ENCODE assay signal across 9 cellular contexts in genomic region chr5:73120222-73121108, GRCh38. TPM values are rescaled to one million over a fixed set of nuclear protein-coding genes. Genes with fewer than 3 reads are reported as not detected.
A peak's percentile ranks its signal among the peaks of the same experiment; 100 is the strongest.
DNase-seq lines count a peak whose midpoint lies in the region; ATAC-seq, FAIRE-seq and TF ChIP-seq lines count a peak whose summit lies in the region.
"Had no signal": no experiment of that assay in that cellular context is flagged by ENCODE, and none has a peak within 500 bp of the region (broad histone marks: within the 10 kb centered on the region; RNA-seq: fewer than 3 reads in every experiment).

A gene with protein sequence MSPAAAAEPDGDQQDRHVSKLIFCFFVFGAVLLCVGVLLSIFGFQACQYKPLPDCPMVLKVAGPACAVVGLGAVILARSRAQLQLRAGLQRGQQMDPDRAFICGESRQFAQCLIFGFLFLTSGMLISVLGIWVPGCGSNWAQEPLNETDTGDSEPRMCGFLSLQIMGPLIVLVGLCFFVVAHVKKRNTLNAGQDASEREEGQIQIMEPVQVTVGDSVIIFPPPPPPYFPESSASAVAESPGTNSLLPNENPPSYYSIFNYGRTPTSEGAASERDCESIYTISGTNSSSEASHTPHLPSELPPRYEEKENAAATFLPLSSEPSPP (plus strand): TSS chr5:73120575. CDS start chr5:73123374, 2,799 bp downstream.

- no TSS peak for BruUV-seq in HepG2 (replicated peaks; lab: Mats Ljungman, UMichigan)

- WGBS in HepG2 (ENCODE audit: low lambda C conversion rate): 3% methylated on average over 30 of the region's 94 CpGs
- WGBS in stomach, 5 donors: 1 to 2% (median 2%) methylated on average over 40 to 94 of the region's 94 CpGs

- peak; percentile 79 for DNase-seq in AG20443 (ENCODE audit: low spot score)
- peak; percentile 81 for DNase-seq in LoVo (ENCODE audit: low spot score)
- no peak for DNase-seq in HepG2 (ENCODE audit: low spot score)
- DNase-seq in stomach: peak; percentile 82
- DNase-seq in RKO (ENCODE audit: low spot score): no peak

- no peak for TF ChIP-seq POLR2A in HepG2 (IDR thresholded peaks at IDR 0.05; ENCODE audit: insufficient read depth in 1 of 2, low read depth in 2 of 2, low read length in 2 of 2)
- TF ChIP-seq POLR2A in stomach (IDR thresholded peaks at IDR 0.05): peak in 1 of 4 donors; percentile 22

- no peak for FAIRE-seq in HepG2 (lab: Jason Lieb, UNC)
- FAIRE-seq: endometrium had no signal

- in situ Hi-C loops in HepG2 (cut with HindIII; ENCODE audit: extremely low pct_ligation_motif_present, low pct_unique_long_range_greater_than_20kb): no loop called here

- H3K9me3 ChIP-seq in HepG2 (ENCODE audit: low read length): no peaks in the 10 kb centered on the region
- no peaks in the 10 kb centered on the region for H3K9me3 ChIP-seq in stomach

- POLR2A ChIA-PET in HepG2 (lab: Yijun Ruan, JAX): no interaction called here

- intact Hi-C loops in HepG2 (cut with micrococcal nuclease; ENCODE audit: unreplicated experiment) (no loop called here), stomach (cut with DNase I; ENCODE audit: low total_unique reads) (no loop called here)

- no peaks in the 10 kb centered on the region for H4K20me1 ChIP-seq in HepG2 (ENCODE audit: insufficient read depth, low read length)

- no peaks in the 10 kb centered on the region for H3K79me2 ChIP-seq in HepG2 (ENCODE audit: insufficient read depth, low read length)

- H3K4me1 ChIP-seq in HepG2 (ENCODE audit: insufficient read depth, low read length) (peaks cover 6% of the 10 kb centered on the region; the same call in 1 of the 2 replicates), stomach (peaks cover 12 to 27% (median 21%) of the 10 kb centered on the region in 4 donors)

- CTCF ChIA-PET in HepG2 (lab: Yijun Ruan, JAX; ENCODE audit: low intra/inter-chr PET ratio, low total read pairs): no interaction called here

- H3K36me3 ChIP-seq in HepG2 (replicated peaks in 1 of 2; ENCODE audit: control insufficient read depth in 1 of 2, insufficient read depth in 2 of 2, low read length in 2 of 2) (no peaks in the 10 kb centered on the region), stomach (no peaks in the 10 kb centered on the region)

- no peak within 1 kb of the TSS for H3K9ac ChIP-seq in HepG2 (ENCODE audit: insufficient read depth, low read depth, low read length)

- peak within 1 kb of the TSS; percentile 10 for H3K27ac ChIP-seq in cingulate gyrus (ENCODE audit: low read depth, low read length)
- H3K27ac ChIP-seq in HepG2 (ENCODE audit: extremely low read length, insufficient read depth, low read length): no peak within 1 kb of the TSS
- H3K27ac ChIP-seq in stomach: peak within 1 kb of the TSS; percentile 77 to 84 (median 83)

- no peak for TF ChIP-seq CTCF in HepG2 (CRISPR knock-in tag; IDR thresholded peaks at IDR 0.05)
- TF ChIP-seq CTCF in stomach (IDR thresholded peaks at IDR 0.05): no peak

- TF ChIP-seq RAD21 in HepG2 (CRISPR knock-in tag; IDR thresholded peaks at IDR 0.05): no peak

- no peak for TF ChIP-seq EP300 in HepG2 (IDR thresholded peaks at IDR 0.05; ENCODE audit: low read depth in 2 of 2, low read length in 2 of 2)
- no peak for TF ChIP-seq EP300 in HepG2 (CRISPR knock-in tag; IDR thresholded peaks at IDR 0.05; ENCODE audit: borderline replicate concordance)
- no peak for TF ChIP-seq EP300 in stomach (IDR thresholded peaks at IDR 0.05)

- H2AFZ ChIP-seq in HepG2 (ENCODE audit: low read length): no peak within 1 kb of the TSS

- ATAC-seq in HepG2: peak; percentile 85
- no peak for ATAC-seq in GM18861 (IDR thresholded peaks at IDR 0.05; ENCODE audit: unreplicated experiment)
- ATAC-seq in HG03457 (IDR thresholded peaks at IDR 0.05; ENCODE audit: unreplicated experiment): no peak

- H3K4me2 ChIP-seq in HepG2 (ENCODE audit: low read depth, low read length): peak within 1 kb of the TSS; percentile 64

- H3K27me3 ChIP-seq in HepG2 (ENCODE audit: control insufficient read depth in 1 of 2, insufficient read depth in 2 of 2, low read length in 2 of 2): peaks cover 11 to 84% of the 10 kb centered on the region in 2 experiments
- H3K27me3 ChIP-seq in stomach: peaks cover 0 to 56% (median 11%) of the 10 kb centered on the region in 3 donors

- H3K4me3 ChIP-seq in HepG2 (replicated peaks in 1 of 3; ENCODE audit: insufficient read depth in 1 of 3, low read depth in 2 of 3, low read length in 3 of 3) (peak within 1 kb of the TSS; percentile 16 to 55 (median 22); a peak in 4 of 6 replicates), stomach (peak within 1 kb of the TSS; percentile 41 to 58 (median 52))

TF ChIP-seq in HepG2, 621 proteins besides CTCF, POLR2A, EP300 and RAD21:
- TF ChIP-seq KDM6A (CRISPR knock-in tag; IDR thresholded peaks at IDR 0.05; ENCODE audit: low read depth) (no peak), ZFX (CRISPR knock-in tag; IDR thresholded peaks at IDR 0.05; ENCODE audit: low read depth) (0 out of 2 replicates have a peak, but pooled peaks have one; percentile 11), ZNF777 (CRISPR knock-in tag; IDR thresholded peaks at IDR 0.05) (peak; percentile 19; the same call in 1 of the 2 replicates), ZNF800 (CRISPR knock-in tag; IDR thresholded peaks at IDR 0.05) (peak; percentile 53; the same call in 1 of the 2 replicates), HNRNPK (IDR thresholded peaks at IDR 0.05; ENCODE audit: low read depth, low read length, poor library complexity, severe bottlenecking) (no peak), EZH2 (conservative IDR thresholded peaks at IDR 0.05; ENCODE audit: low read depth, low read length) (peak; percentile 77)
- TF ChIP-seq, protein P1, sequence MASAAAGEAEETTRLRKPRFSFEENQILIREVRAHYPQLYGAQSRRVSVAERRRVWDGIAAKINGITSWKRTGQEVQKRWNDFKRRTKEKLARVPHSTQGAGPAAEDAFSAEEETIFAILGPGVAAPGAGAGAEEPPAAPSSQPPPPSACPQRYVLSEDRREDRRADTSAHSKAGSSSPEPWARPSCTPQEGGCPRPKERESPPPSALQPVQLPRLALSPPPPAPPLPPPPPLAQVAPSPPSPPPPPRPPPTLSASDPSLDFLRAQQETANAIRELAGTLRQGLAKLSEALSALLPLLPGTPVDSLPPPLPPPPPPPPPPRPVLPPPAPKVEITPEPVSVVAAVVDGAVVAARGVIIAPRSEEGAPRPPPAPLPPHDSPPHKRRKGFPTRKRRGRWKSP (CRISPR knock-in tag; IDR thresholded peaks at IDR 0.05): 0 out of 2 replicates have a peak, but pooled peaks have one; percentile 4
- TF ChIP-seq, protein P2, sequence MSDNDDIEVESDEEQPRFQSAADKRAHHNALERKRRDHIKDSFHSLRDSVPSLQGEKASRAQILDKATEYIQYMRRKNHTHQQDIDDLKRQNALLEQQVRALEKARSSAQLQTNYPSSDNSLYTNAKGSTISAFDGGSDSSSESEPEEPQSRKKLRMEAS (IDR thresholded peaks at IDR 0.05): 0 out of 2 replicates have a peak, but pooled peaks have one; percentile 28

RNA-seq across cellular contexts. Expression of the gene that starts here (rescaled TPM):
- not detected in 2 replicates for total RNA-seq in HepG2 (2016; rRNA removed; fragmentation: Illumina TruSeq; extraction: Trizol)
- total RNA-seq in HepG2 (2016; cell fraction: cytosol; rRNA removed; fragmentation: Illumina TruSeq; extraction: Trizol; ENCODE audit: low read depth): not detected in 2 replicates
- not detected in 2 replicates for total RNA-seq in HepG2 (2016; cell fraction: insoluble cytoplasmic fraction; rRNA removed; fragmentation: Illumina TruSeq; extraction: Trizol)
- not detected in 2 replicates for total RNA-seq in HepG2 (2016; cell fraction: membrane; rRNA removed; fragmentation: Illumina TruSeq; extraction: Trizol)
- not detected in 2 replicates for total RNA-seq in HepG2 (2016; cell fraction: nucleus; rRNA removed; fragmentation: Illumina TruSeq; extraction: Trizol)
- 0.12 TPM in 1 of 2 replicates, not detected in the other for polyA plus RNA-seq in HepG2 (2011; rRNA removed)
- not detected in 2 replicates for polyA plus RNA-seq in HepG2 (2011; cell fraction: cytosol; rRNA removed)
- not detected in 2 replicates for polyA plus RNA-seq in HepG2 (2011; cell fraction: nucleus; rRNA removed)
- not detected in 2 replicates for polyA plus RNA-seq in HepG2 (2012)
- not detected in 2 replicates for polyA plus RNA-seq in HepG2 (2016; cell fraction: cytosol; fragmentation: Illumina TruSeq; extraction: Trizol; ENCODE audit: low read depth)
- polyA plus RNA-seq in HepG2 (2016; cell fraction: insoluble cytoplasmic fraction; fragmentation: Illumina TruSeq; extraction: Trizol; ENCODE audit: low read depth): not detected in 2 replicates
- polyA plus RNA-seq in HepG2 (2016; cell fraction: membrane; fragmentation: Illumina TruSeq; extraction: Trizol; ENCODE audit: low read depth): not detected in 2 replicates
- not detected in 2 replicates for polyA plus RNA-seq in HepG2 (2016; cell fraction: nucleus; fragmentation: Illumina TruSeq; extraction: Trizol; ENCODE audit: insufficient read depth, low read depth)
- polyA minus RNA-seq in HepG2 (2011; rRNA and poly(A)+ RNA removed; ENCODE audit: low replicate concordance): 0.19 TPM in 1 of 2 replicates, not detected in the other
- not detected in 2 replicates for polyA minus RNA-seq in HepG2 (2011; cell fraction: cytosol; rRNA and poly(A)+ RNA removed)
- not detected in 2 replicates for polyA minus RNA-seq in HepG2 (2011; cell fraction: nucleus; rRNA and poly(A)+ RNA removed)
- total RNA-seq in stomach: 10 to 100 TPM in 3 of 5 donors, 1 to 10 TPM in 2; 1.2 to 59.8 (median 22.2) TPM
- polyA plus RNA-seq in stomach: 1 to 10 TPM; 6.7 to 8.4 (median 7.5) TPM

Comparison
In these comparisons a context has a peak if more than half of its experiments do, and no peak if none do; other contexts are left out.
1. Peak in ATAC-seq, H3K4me3 ChIP-seq and H3K4me2 ChIP-seq in HepG2; RNA of the gene not detected or under 1 TPM.
2. DNase-seq: peak in AG20443 (single experiment), LoVo (single experiment) and stomach (single experiment); none in HepG2 (single experiment) and RKO (single experiment).